In the genomic region with DNA sequence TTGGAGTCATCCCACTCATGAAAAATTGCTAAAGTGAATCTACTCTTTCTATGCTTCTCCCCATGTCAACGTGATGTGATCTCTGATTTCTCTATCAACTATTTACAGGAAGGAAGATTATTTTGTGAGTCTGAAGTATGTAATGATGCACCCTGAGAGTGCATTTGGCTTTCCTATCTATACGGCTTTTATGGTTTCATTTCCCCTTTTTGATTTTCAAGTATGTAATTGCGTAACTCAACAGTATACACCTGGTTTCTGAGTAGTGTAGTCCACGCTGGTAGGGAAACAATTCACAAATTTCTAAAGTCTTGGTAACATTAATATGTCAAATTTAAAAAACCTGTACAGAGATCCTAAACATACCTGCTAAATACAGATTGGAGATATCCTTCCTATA, we compare ENCODE assay signal across 13 cellular contexts.
DNase-seq lines count a peak whose midpoint lies in the region; ATAC-seq and TF ChIP-seq lines count a peak whose summit lies in the region.
"Had no signal": no experiment of that assay in that cellular context is flagged by ENCODE, and none has a peak within 500 bp of the region (broad histone marks: within the 10 kb centered on the region; RNA-seq: fewer than 3 reads in every experiment).

No MANE protein-coding gene starts in this region.

- no TSS peak for BruUV-seq in OCI-LY7 (replicated peaks; lab: Mats Ljungman, UMichigan)

- H3K36me3 Mint-ChIP-seq in activated T-helper 17 cell treated with anti-CD3 and anti-CD28 coated beads, Interleukin-2, amount 50 U/mL, for 72 hours (ENCODE audit: low read depth) = no peaks in the 10 kb centered on the region

- peaks cover 8% of the 10 kb centered on the region for H3K9me3 Mint-ChIP-seq in activated T-helper 17 cell treated with anti-CD3 and anti-CD28 coated beads, Interleukin-2, amount 50 U/mL, for 72 hours

- no peak for TF ChIP-seq POLR2A in testis (IDR thresholded peaks at IDR 0.05)
- TF ChIP-seq POLR2A in esophagus squamous epithelium (IDR thresholded peaks at IDR 0.05) = no peak

- no peak for TF ChIP-seq CTCF in OCI-LY7 (conservative IDR thresholded peaks at IDR 0.05; ENCODE audit: low read length)
- TF ChIP-seq CTCF in testis (IDR thresholded peaks at IDR 0.05) = no peak
- TF ChIP-seq CTCF in esophagus squamous epithelium (IDR thresholded peaks at IDR 0.05) = no peak

- H4K20me1 ChIP-seq in OCI-LY7 (ENCODE audit: insufficient read depth, low read length) = no peaks in the 10 kb centered on the region

- DNase-seq in OCI-LY7 (ENCODE audit: low spot score) (peak; percentile 58), testis (no peak), esophagus squamous epithelium (lab: John Stamatoyannopoulos, UW) (no peak)
- no peak for DNase-seq in activated naive CD4-positive, alpha-beta T cell treated with Interleukin-2 at 50 U/mL for 16 hours
- DNase-seq: activated naive CD4-positive, alpha-beta T cell treated with anti-CD3 and anti-CD28 coated beads, Interleukin-2, amount 50 U/mL, for 16 hours; DND-41; dorsolateral prefrontal cortex; T-helper 9 cell had no signal

- intact Hi-C loops in OCI-LY7 (cut with micrococcal nuclease; ENCODE audit: unreplicated experiment) = no loop called here
- intact Hi-C loops in testis (cut with DNase I; ENCODE audit: low total_unique reads) = no loop called here
- intact Hi-C loops in esophagus squamous epithelium (cut with DNase I) = no loop called here

- H3K4me3 Mint-ChIP-seq in activated T-helper 17 cell treated with anti-CD3 and anti-CD28 coated beads, Interleukin-2, amount 50 U/mL, for 72 hours = no peak overlapping the region

- H3K27me3 ChIP-seq in testis = no peaks in the 10 kb centered on the region
- H3K27me3 ChIP-seq in esophagus squamous epithelium = no peaks in the 10 kb centered on the region
- H3K27me3 ChIP-seq: dorsolateral prefrontal cortex had no signal

- H3K27ac Mint-ChIP-seq in activated T-helper 17 cell treated with anti-CD3 and anti-CD28 coated beads, Interleukin-2, amount 50 U/mL, for 72 hours = no peak overlapping the region

- no peaks in the 10 kb centered on the region for H3K9me2 ChIP-seq in OCI-LY7 (ENCODE audit: insufficient read depth, low read length)

- H3K4me2 ChIP-seq in OCI-LY7 (ENCODE audit: low read length) = no peak overlapping the region; the same call in 1 of the 2 replicates

- no peaks in the 10 kb centered on the region for H3K36me3 ChIP-seq in OCI-LY7 (ENCODE audit: insufficient read depth, low read length)
- no peaks in the 10 kb centered on the region for H3K36me3 ChIP-seq in testis (ENCODE audit: low read depth, missing control alignments)
- H3K36me3 ChIP-seq in esophagus squamous epithelium = no peaks in the 10 kb centered on the region

- H3K4me1 ChIP-seq in OCI-LY7 (ENCODE audit: insufficient read depth, low read length, poor library complexity, severe bottlenecking) (no peaks in the 10 kb centered on the region), testis (no peaks in the 10 kb centered on the region), esophagus squamous epithelium (no peaks in the 10 kb centered on the region)

- POLR2A ChIA-PET in OCI-LY7 (lab: Charles Lee) = interaction anchor here (0.6 to 0.9 kb wide), 4 partner anchors 11 to 1460 kb away, joined by 3 read pairs; no protein-coding TSS in a partner anchor

- CTCF ChIA-PET in OCI-LY7 (lab: Charles Lee; ENCODE audit: unreplicated experiment) = no interaction called here

- no peak overlapping the region for H3K4me3 ChIP-seq in OCI-LY7 (ENCODE audit: low read depth, low read length, poor library complexity, severe bottlenecking)
- H3K4me3 ChIP-seq in testis = no peak overlapping the region
- no peak overlapping the region for H3K4me3 ChIP-seq in esophagus squamous epithelium
- H3K4me3 ChIP-seq: dorsolateral prefrontal cortex had no signal

- H3K27ac ChIP-seq in OCI-LY7 (ENCODE audit: low read depth, low read length, poor library complexity, severe bottlenecking) = no peak overlapping the region
- no peak overlapping the region for H3K27ac ChIP-seq in testis
- H3K27ac ChIP-seq in esophagus squamous epithelium = no peak overlapping the region
- H3K27ac ChIP-seq: dorsolateral prefrontal cortex had no signal

- ATAC-seq in GM19023 (IDR thresholded peaks at IDR 0.05; ENCODE audit: unreplicated experiment) = peak; percentile 97
- ATAC-seq in GM21737 (IDR thresholded peaks at IDR 0.05; ENCODE audit: unreplicated experiment) = peak; percentile 99
- peak; percentile 100 for ATAC-seq in HG03354 (IDR thresholded peaks at IDR 0.05; ENCODE audit: poor library complexity, severe bottlenecking, unreplicated experiment)
- no peak for ATAC-seq in activated T-helper 17 cell treated with anti-CD3 and anti-CD28 coated beads, Interleukin-2, amount 50 U/mL, for 72 hours (replicated peaks)
- ATAC-seq: HCT116 had no signal

- H2AFZ ChIP-seq in OCI-LY7 (ENCODE audit: low read length) = no peak overlapping the region

- H3K9me3 ChIP-seq in OCI-LY7 (ENCODE audit: low read length) (no peaks in the 10 kb centered on the region), testis (no peaks in the 10 kb centered on the region), esophagus squamous epithelium (no peaks in the 10 kb centered on the region)

- 79 to 81% methylated on average over 4 of the region's 4 CpGs for WGBS in testis, 2 donors
- 52 to 79% methylated on average over 4 of the region's 4 CpGs for WGBS in esophagus squamous epithelium, 2 donors

- no peaks in the 10 kb centered on the region for H3K27me3 Mint-ChIP-seq in activated T-helper 17 cell treated with anti-CD3 and anti-CD28 coated beads, Interleukin-2, amount 50 U/mL, for 72 hours

- no peaks in the 10 kb centered on the region for H3K4me1 Mint-ChIP-seq in activated T-helper 17 cell treated with anti-CD3 and anti-CD28 coated beads, Interleukin-2, amount 50 U/mL, for 72 hours

- H3K79me2 ChIP-seq in OCI-LY7 (ENCODE audit: insufficient read depth, low read depth, low read length) = no peaks in the 10 kb centered on the region
